Comparison of ENCODE assay signal across 1 cellular context in genomic region chr22:38981005-38981658, GRCh38.
TF ChIP-seq lines count a peak whose summit lies in the region.

No MANE protein-coding gene starts in this region.

TF ChIP-seq in HepG2, 621 proteins besides CTCF, POLR2A, EP300 and RAD21 (continues in another document):
- no peak for TF ChIP-seq BATF2 (CRISPR knock-in tag; IDR thresholded peaks at IDR 0.05)
- no peak for TF ChIP-seq ASH2L (IDR thresholded peaks at IDR 0.05; ENCODE audit: insufficient read length, low read depth, low read length)
- no peak for TF ChIP-seq HMG20B (CRISPR knock-in tag; conservative IDR thresholded peaks at IDR 0.05)
- no peak for TF ChIP-seq PCBP1 (IDR thresholded peaks at IDR 0.05; ENCODE audit: borderline replicate concordance, low read depth, low read length)
- TF ChIP-seq ZNF263 (CRISPR knock-in tag; IDR thresholded peaks at IDR 0.05), result peak; percentile 87
- peak; percentile 91 for TF ChIP-seq ZNF777 (CRISPR knock-in tag; IDR thresholded peaks at IDR 0.05)
- peak in 1 of 2 experiments; percentile 54; a peak in 1 of 4 replicates for TF ChIP-seq HMGXB4 (CRISPR knock-in tag; IDR thresholded peaks at IDR 0.05; ENCODE audit: borderline replicate concordance in 1 of 2, low read depth in 1 of 2)
- TF ChIP-seq ATF7 (IDR thresholded peaks at IDR 0.05), result no peak
- TF ChIP-seq ATF7 (CRISPR knock-in tag; IDR thresholded peaks at IDR 0.05), result no peak
- no peak for TF ChIP-seq ZNF430 (CRISPR knock-in tag; IDR thresholded peaks at IDR 0.05)
- TF ChIP-seq SIN3B (IDR thresholded peaks at IDR 0.05; ENCODE audit: low read length), result no peak
- TF ChIP-seq PHB2 (IDR thresholded peaks at IDR 0.05; ENCODE audit: partially characterized antibody), result no peak
- TF ChIP-seq ZNF816 (CRISPR knock-in tag; IDR thresholded peaks at IDR 0.05; ENCODE audit: borderline replicate concordance), result no peak
- no peak for TF ChIP-seq KLF6 (CRISPR knock-in tag; IDR thresholded peaks at IDR 0.05)
- TF ChIP-seq ZMYM4 (CRISPR knock-in tag; IDR thresholded peaks at IDR 0.05), result no peak
- no peak for TF ChIP-seq DNMT3B (CRISPR knock-in tag; conservative IDR thresholded peaks at IDR 0.05)
- no peak for TF ChIP-seq POLR2G (IDR thresholded peaks at IDR 0.05; ENCODE audit: low read depth, low read length)
- no peak for TF ChIP-seq CENPX (CRISPR knock-in tag; IDR thresholded peaks at IDR 0.05)
- TF ChIP-seq SP140L (CRISPR knock-in tag; IDR thresholded peaks at IDR 0.05; ENCODE audit: borderline replicate concordance), result no peak
- TF ChIP-seq POLR2AphosphoS5 (IDR thresholded peaks at IDR 0.05; ENCODE audit: low read depth, low read length), result no peak
- TF ChIP-seq TFDP2 (CRISPR knock-in tag; IDR thresholded peaks at IDR 0.05), result no peak
- no peak for TF ChIP-seq RFXAP (CRISPR knock-in tag; IDR thresholded peaks at IDR 0.05; ENCODE audit: borderline replicate concordance)
- no peak for TF ChIP-seq KMT2B (CRISPR knock-in tag; IDR thresholded peaks at IDR 0.05)
- TF ChIP-seq GABPB1 (CRISPR knock-in tag; IDR thresholded peaks at IDR 0.05), result no peak
- TF ChIP-seq NCOA2 (CRISPR knock-in tag; IDR thresholded peaks at IDR 0.05), result no peak
- TF ChIP-seq ATF3 (CRISPR knock-in tag; IDR thresholded peaks at IDR 0.05), result no peak
- no peak for TF ChIP-seq IKZF4 (CRISPR knock-in tag; IDR thresholded peaks at IDR 0.05; ENCODE audit: borderline replicate concordance, low read depth, not compliant biosample characterization)
- TF ChIP-seq ZNF580 (CRISPR knock-in tag; IDR thresholded peaks at IDR 0.05; ENCODE audit: borderline replicate concordance, low read depth), result peak; percentile 4; the same call in 1 of the 2 replicates
- TF ChIP-seq ZNF318 (CRISPR knock-in tag; IDR thresholded peaks at IDR 0.05), result no peak
- no peak for TF ChIP-seq MTA1 (CRISPR knock-in tag; IDR thresholded peaks at IDR 0.05; ENCODE audit: borderline replicate concordance)
- TF ChIP-seq ZBTB40 (IDR thresholded peaks at IDR 0.05), result no peak
- no peak for TF ChIP-seq ZBTB40 (CRISPR knock-in tag; IDR thresholded peaks at IDR 0.05)
- peak; percentile 21; the same call in 1 of the 2 replicates for TF ChIP-seq ZSCAN25 (CRISPR knock-in tag; IDR thresholded peaks at IDR 0.05)
